In the genomic region with DNA sequence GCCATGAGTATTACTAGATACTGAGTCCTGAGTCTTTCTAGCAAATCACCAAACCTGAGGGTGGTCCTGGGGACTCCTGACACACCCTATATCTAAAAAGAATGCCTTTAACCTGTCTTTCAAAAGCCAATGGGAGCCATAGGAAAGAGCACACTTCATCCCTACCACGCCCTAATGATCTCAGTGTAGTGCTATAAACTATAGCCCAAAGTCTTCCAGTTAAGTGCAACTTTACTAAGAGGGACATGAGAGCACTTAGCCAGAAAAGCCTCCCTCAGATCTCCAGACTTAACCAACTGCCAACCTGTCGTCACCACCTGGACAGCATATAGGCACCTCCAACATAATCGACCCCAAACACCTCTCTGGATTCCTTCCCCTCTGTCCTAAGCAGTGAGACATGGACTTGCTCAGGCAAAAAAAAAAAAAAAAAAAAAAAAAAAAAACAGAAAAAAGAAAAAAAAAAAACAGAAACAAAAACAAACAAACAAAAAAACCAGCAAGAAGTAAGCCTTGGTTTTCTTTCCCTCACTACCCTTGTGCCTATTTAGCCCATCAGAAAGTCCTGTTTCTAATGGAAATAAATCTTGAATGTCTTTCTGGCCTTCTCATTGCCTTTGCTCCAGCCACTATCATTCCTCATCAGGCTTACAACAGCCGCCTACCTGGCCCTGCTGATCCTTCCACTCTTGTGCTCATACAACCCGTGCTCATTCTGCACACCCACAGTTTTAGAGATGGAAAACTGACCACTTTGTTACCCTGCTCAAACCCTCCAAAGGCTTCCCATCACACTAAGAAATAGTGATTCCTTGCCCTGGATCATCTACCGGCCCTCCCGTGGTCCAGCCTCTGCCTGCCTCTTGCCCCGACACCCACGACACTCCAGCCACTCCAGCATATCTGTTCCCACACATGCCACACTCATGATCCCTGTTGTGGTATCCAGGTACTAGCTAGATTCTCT, we compare ENCODE assay signal across 20 cellular contexts. TPM values are rescaled to one million over a fixed set of nuclear protein-coding genes. Genes with fewer than 3 reads are reported as not detected.
A peak's percentile ranks its signal among the peaks of the same experiment; 100 is the strongest.
DNase-seq lines count a peak whose midpoint lies in the region; ATAC-seq, FAIRE-seq and TF ChIP-seq lines count a peak whose summit lies in the region.
"Had no signal": no experiment of that assay in that cellular context is flagged by ENCODE, and none has a peak within 500 bp of the region (broad histone marks: within the 10 kb centered on the region; RNA-seq: fewer than 3 reads in every experiment).

No MANE protein-coding gene starts in this region.

- H2BK5ac ChIP-seq in mesendoderm (ENCODE audit: low read length), result no peak overlapping the region

- no peak overlapping the region for H3K4ac ChIP-seq in mesendoderm (ENCODE audit: low read depth, low read length)

- no peaks in the 10 kb centered on the region for H3K9me3 Mint-ChIP-seq in stimulated activated naive CD8-positive, alpha-beta T cell treated with anti-CD3 and anti-CD28 coated beads, Interleukin-15, Interleukin-2, amounts not matched to agents 100 ng/mL and 50 ng/mL, for 24 hours
- H3K9me3 Mint-ChIP-seq in nephron progenitor cell, result no peaks in the 10 kb centered on the region
- H3K9me3 Mint-ChIP-seq: activated naive CD4-positive, alpha-beta T cell treated with anti-CD3 and anti-CD28 coated beads, Interleukin-2, amount 50 U/mL, for 24 hours had no signal

- 87% methylated on average over 9 of the region's 9 CpGs for WGBS in GM12878 (ENCODE audit: insufficient coverage, insufficient replicate concordance, low lambda C conversion rate, missing lambda C conversion rate)
- no CpG with 5 or more reads among the region's 9 CpGs for WGBS in mesendoderm (ENCODE audit: extremely low coverage, insufficient coverage, low lambda C conversion rate)

- no peaks in the 10 kb centered on the region for H3K27me3 Mint-ChIP-seq in stimulated activated naive CD8-positive, alpha-beta T cell treated with anti-CD3 and anti-CD28 coated beads, Interleukin-15, Interleukin-2, amounts not matched to agents 100 ng/mL and 50 ng/mL, for 24 hours
- no peaks in the 10 kb centered on the region for H3K27me3 Mint-ChIP-seq in nephron progenitor cell (ENCODE audit: low read depth, poor library complexity)
- H3K27me3 Mint-ChIP-seq: activated naive CD4-positive, alpha-beta T cell treated with anti-CD3 and anti-CD28 coated beads, Interleukin-2, amount 50 U/mL, for 24 hours had no signal

- in situ Hi-C loops in GM12878 (cut with MboI), result no loop called here

- H3K56ac ChIP-seq in mesendoderm (ENCODE audit: low read length), result no peak overlapping the region

- TF ChIP-seq POLR2A in GM12878 (IDR thresholded peaks at IDR 0.05; ENCODE audit: low read depth, low read length), result no peak

- no peak for TF ChIP-seq EP300 in GM12878 (IDR thresholded peaks at IDR 0.05; ENCODE audit: borderline replicate concordance in 1 of 2, control insufficient read depth in 1 of 2, low read depth in 2 of 2, low read length in 2 of 2)

- H3K4me1 ChIP-seq in GM12878 (ENCODE audit: control insufficient read depth, insufficient read depth, low read length), result peaks cover 12% of the 10 kb centered on the region
- H3K4me1 ChIP-seq in mucosa of descending colon (ENCODE audit: low read depth), result peaks cover 46% of the 10 kb centered on the region
- H3K4me1 ChIP-seq in mesendoderm (ENCODE audit: control insufficient read depth, low read depth, low read length), result peaks cover 3% of the 10 kb centered on the region

- no peaks in the 10 kb centered on the region for H3K27me3 ChIP-seq in GM12878 (replicated peaks in 1 of 2; ENCODE audit: control insufficient read depth in 2 of 2, insufficient read depth in 2 of 2, low read length in 1 of 2)
- H3K27me3 ChIP-seq in mesendoderm (ENCODE audit: insufficient read depth, low read length, poor library complexity), result no peaks in the 10 kb centered on the region
- H3K27me3 ChIP-seq: brain microvascular endothelial cell, heart right ventricle, stomach had no signal

- H3K4me1 Mint-ChIP-seq in stimulated activated naive CD8-positive, alpha-beta T cell treated with anti-CD3 and anti-CD28 coated beads, Interleukin-15, Interleukin-2, amounts not matched to agents 100 ng/mL and 50 ng/mL, for 24 hours (ENCODE audit: low read depth), result peaks cover 89% of the 10 kb centered on the region
- peaks cover 45% of the 10 kb centered on the region for H3K4me1 Mint-ChIP-seq in nephron progenitor cell

- H3K4me2 ChIP-seq in GM12878 (ENCODE audit: control insufficient read depth, insufficient read depth) (no peak overlapping the region), mesendoderm (ENCODE audit: low read length) (no peak overlapping the region)

- no peak for DNase-seq in stimulated activated naive CD8-positive, alpha-beta T cell treated with anti-CD3 and anti-CD28 coated beads, Interleukin-15, Interleukin-2, amounts not matched to agents 100 U/mL and 50 U/mL, for 24 hours
- DNase-seq in GM12878 (ENCODE audit: low read depth, low spot score) (no peak), mucosa of descending colon (no peak), nephron progenitor cell (no peak), mesendoderm (no peak)
- no peak for DNase-seq in stimulated activated CD4-positive, alpha-beta T cell treated with anti-CD3 and anti-CD28 coated beads, Interleukin-2, amount 100 ng/mL, for 48 hours
- DNase-seq: activated CD4-positive, CD25-positive, alpha-beta regulatory T cell treated with anti-CD3 and anti-CD28 coated beads, Interleukin-2, amount 50 U/mL, for 72 hours; brain microvascular endothelial cell; COR-L47; heart right ventricle; mesenchymal stem cell; MM.1S; NCI-H1694; NCI-H526; SHP77; stimulated activated CD4-positive, alpha-beta T cell treated with anti-CD3 and anti-CD28 coated beads, Interleukin-12 subunit alpha, Interleukin-12 subunit beta, amount 100 ng/mL, for 4 hours; stomach had no signal

- H3K27ac Mint-ChIP-seq in stimulated activated naive CD8-positive, alpha-beta T cell treated with anti-CD3 and anti-CD28 coated beads, Interleukin-15, Interleukin-2, amounts not matched to agents 100 ng/mL and 50 ng/mL, for 24 hours, result peak overlapping the region; percentile 54
- H3K27ac Mint-ChIP-seq in nephron progenitor cell, result no peak overlapping the region
- H3K27ac Mint-ChIP-seq: activated naive CD4-positive, alpha-beta T cell treated with anti-CD3 and anti-CD28 coated beads, Interleukin-2, amount 50 U/mL, for 24 hours had no signal

- no peak overlapping the region for H4K8ac ChIP-seq in mesendoderm (ENCODE audit: low read depth, low read length)

- H3K36me3 ChIP-seq in GM12878 (ENCODE audit: control insufficient read depth in 2 of 2, insufficient read depth in 2 of 2, low read length in 1 of 2), result 0 out of 4 replicates have a peak, but pooled peaks cover 0 to 4% of the 10 kb centered on the region in 2 experiments
- no peaks in the 10 kb centered on the region for H3K36me3 ChIP-seq in mucosa of descending colon (ENCODE audit: low read depth)
- no peaks in the 10 kb centered on the region for H3K36me3 ChIP-seq in mesendoderm (ENCODE audit: control insufficient read depth, insufficient read depth, low read length)
- H3K36me3 ChIP-seq: brain microvascular endothelial cell, heart right ventricle, stomach had no signal

- no peak overlapping the region for H3K18ac ChIP-seq in mesendoderm (ENCODE audit: low read length)

- peaks cover 48% of the 10 kb centered on the region for H3K79me2 ChIP-seq in GM12878 (ENCODE audit: control insufficient read depth, insufficient read depth, low read length)
- H3K79me2 ChIP-seq in mesendoderm (ENCODE audit: control insufficient read depth, insufficient read depth, low read length), result peaks cover 44% of the 10 kb centered on the region

- H2AFZ ChIP-seq in GM12878 (ENCODE audit: control insufficient read depth, low read depth, low read length), result no peak overlapping the region

- POLR2A ChIA-PET in GM12878 (lab: Charles Lee), result no interaction called here

- ATAC-seq in stimulated activated naive CD8-positive, alpha-beta T cell treated with anti-CD3 and anti-CD28 coated beads, Interleukin-15, Interleukin-2, amounts not matched to agents 100 U/mL and 50 U/mL, for 24 hours, result no peak
- ATAC-seq in GM12878, result no peak
- peak; percentile 60 for ATAC-seq in mucosa of descending colon
- ATAC-seq in GM18502 (IDR thresholded peaks at IDR 0.05; ENCODE audit: poor library complexity, unreplicated experiment), result no peak
- ATAC-seq: heart right ventricle had no signal

- no peak overlapping the region for H4K5ac ChIP-seq in mesendoderm (ENCODE audit: low read length)

- intact Hi-C loops in GM12878 (cut with micrococcal nuclease; ENCODE audit: unreplicated experiment), result no loop called here
- intact Hi-C loops in mucosa of descending colon (cut with DNase I, micrococcal nuclease), result no loop called here

- H2AK5ac ChIP-seq in mesendoderm (ENCODE audit: low read length), result no peak overlapping the region

- H2BK120ac ChIP-seq in mesendoderm (ENCODE audit: low read depth, low read length), result no peak overlapping the region

- H2BK15ac ChIP-seq in mesendoderm (replicated peaks; ENCODE audit: low read depth), result no peak overlapping the region

- RAD21 ChIA-PET in GM12878 (lab: Charles Lee; ENCODE audit: unreplicated experiment), result interaction anchor here (0.9 to 7.0 kb wide), 2 partner anchors 37 to 163 kb away, joined by 4 to 140 read pairs; a partner anchor contains a TSS

- BruUV-seq in GM12878 (replicated peaks; lab: Mats Ljungman, UMichigan), result no TSS peak

- no peak overlapping the region for H3K9ac ChIP-seq in GM12878 (ENCODE audit: control insufficient read depth, insufficient read depth, low read length)
- H3K9ac ChIP-seq in mesendoderm (ENCODE audit: low read length), result no peak overlapping the region

- no peak overlapping the region for H3K23ac ChIP-seq in mesendoderm (ENCODE audit: low read length)

- no peak overlapping the region for H3K4me3 Mint-ChIP-seq in stimulated activated naive CD8-positive, alpha-beta T cell treated with anti-CD3 and anti-CD28 coated beads, Interleukin-15, Interleukin-2, amounts not matched to agents 100 ng/mL and 50 ng/mL, for 24 hours
- H3K4me3 Mint-ChIP-seq in nephron progenitor cell, result no peak overlapping the region
- H3K4me3 Mint-ChIP-seq: activated naive CD4-positive, alpha-beta T cell treated with anti-CD3 and anti-CD28 coated beads, Interleukin-2, amount 50 U/mL, for 24 hours had no signal

- peaks cover 24% of the 10 kb centered on the region for H3K79me1 ChIP-seq in mesendoderm (ENCODE audit: low read length)

- no peaks in the 10 kb centered on the region for H3K9me3 ChIP-seq in GM12878 (replicated peaks; ENCODE audit: control insufficient read depth, insufficient read depth, low read length)
- H3K9me3 ChIP-seq in mucosa of descending colon, result no peaks in the 10 kb centered on the region
- H3K9me3 ChIP-seq: heart right ventricle, stomach had no signal

- no peak for TF ChIP-seq CTCF in GM12878 (IDR thresholded peaks at IDR 0.05 in 2 of 3, conservative IDR thresholded peaks at IDR 0.05 in 1 of 3; ENCODE audit: control insufficient read depth in 2 of 3, extremely low read depth in 1 of 3, insufficient read depth in 1 of 3, low read depth in 3 of 3, low read length in 3 of 3)
- no peak for TF ChIP-seq CTCF in mucosa of descending colon (IDR thresholded peaks at IDR 0.05)
- TF ChIP-seq CTCF in nephron progenitor cell (IDR thresholded peaks at IDR 0.05), result no peak

- H4K20me1 ChIP-seq in GM12878 (ENCODE audit: control insufficient read depth, insufficient read depth), result no peaks in the 10 kb centered on the region; the same call in 1 of the 2 replicates

- H3K36me3 Mint-ChIP-seq in stimulated activated naive CD8-positive, alpha-beta T cell treated with anti-CD3 and anti-CD28 coated beads, Interleukin-15, Interleukin-2, amounts not matched to agents 100 ng/mL and 50 ng/mL, for 24 hours (ENCODE audit: low read depth), result peaks cover 22% of the 10 kb centered on the region
- no peaks in the 10 kb centered on the region for H3K36me3 Mint-ChIP-seq in nephron progenitor cell (ENCODE audit: low read depth)
- H3K36me3 Mint-ChIP-seq: activated naive CD4-positive, alpha-beta T cell treated with anti-CD3 and anti-CD28 coated beads, Interleukin-2, amount 50 U/mL, for 24 hours had no signal

- H3K27ac ChIP-seq in GM12878 (ENCODE audit: control insufficient read depth, insufficient read depth) (no peak overlapping the region), mesendoderm (ENCODE audit: low read depth, low read length) (no peak overlapping the region)
- H3K27ac ChIP-seq: brain microvascular endothelial cell, heart right ventricle had no signal

- CTCF ChIA-PET in GM12878 (lab: Yijun Ruan, JAX), result interaction anchor here (1.3 to 6.8 kb wide), 3 partner anchors 34 to 38 kb away, joined by 5 to 181 read pairs (median 14); a partner anchor contains a TSS

- H3K4me3 ChIP-seq in GM12878, result no peak overlapping the region
- H3K4me3 ChIP-seq in mucosa of descending colon, result no peak overlapping the region
- no peak overlapping the region for H3K4me3 ChIP-seq in mesendoderm (ENCODE audit: low read length)
- H3K4me3 ChIP-seq: heart right ventricle, stomach had no signal

- TF ChIP-seq RAD21 in GM12878 (IDR thresholded peaks at IDR 0.05; ENCODE audit: insufficient read depth, low read depth, low read length), result no peak

- SMC1A ChIA-PET in GM12878 (lab: Charles Lee; ENCODE audit: uncharacterized antibody, unreplicated experiment), result interaction anchor here (1.4 to 6.7 kb wide), 2 partner anchors 35 to 162 kb away, joined by 4 to 143 read pairs; a partner anchor contains a TSS

- FAIRE-seq in GM12878 (lab: Jason Lieb, UNC), result no peak

RNA-seq across cellular contexts. Expression of a gene that starts 37.1 kb away (rescaled TPM):
- 43.8 and 44.1 TPM in 2 replicates for total RNA-seq in GM12878 (2013; cell fraction: nucleolus; rRNA removed)
- total RNA-seq in GM12878 (2014; rRNA removed) (22.0 and 26.2 TPM in 2 replicates), GM12878 (2014; rRNA removed; fragmentation: Illumina TruSeq; extraction: Trizol) (22.7 and 25.2 TPM in 2 replicates), GM12878 (2021) (45.0 and 46.2 TPM in 2 replicates), mucosa of descending colon (10 to 100 TPM; 54.5 to 73.1 (median 62.7) TPM)
- polyA plus RNA-seq in GM12878 (2011; ENCODE audit: low read depth), result 11.0 TPM
- polyA plus RNA-seq in GM12878 (2011; rRNA removed) (34.8 and 37.0 TPM in 2 replicates), GM12878 (2014; fragmentation: Illumina TruSeq; extraction: Trizol) (34.8 and 40.7 TPM in 2 replicates), GM12878 (2014; fragmentation: Nextera tagmentation; extraction: Ambion mirVana) (10 to 100 TPM; 11.8 to 12.3 TPM), GM12878 (2014; rRNA removed) (19.5 and 23.7 TPM in 2 replicates), GM12878 (2016; fragmentation: Nextera tagmentation; extraction: Ambion mirVana) (10 to 100 TPM; 29.7 to 30.5 TPM)
- polyA plus RNA-seq in GM12878 (2011; cell fraction: cytosol; rRNA removed), result 22.1 and 22.8 TPM in 2 replicates
- polyA plus RNA-seq in GM12878 (2011; cell fraction: nucleus; rRNA removed), result 19.7 and 20.8 TPM in 2 replicates
- 15.4 and 15.7 TPM in 2 replicates for polyA plus RNA-seq in GM12878 (2012)
- polyA minus RNA-seq in GM12878 (2011; rRNA and poly(A)+ RNA removed), result 52.4 and 62.0 TPM in 2 replicates
- polyA minus RNA-seq in GM12878 (2011; cell fraction: cytosol; rRNA and poly(A)+ RNA removed), result 22.6 and 30.9 TPM in 2 replicates
- 18.3 and 26.8 TPM in 2 replicates for polyA minus RNA-seq in GM12878 (2011; cell fraction: nucleus; rRNA and poly(A)+ RNA removed)
- 35.7 TPM for polyA plus RNA-seq in mesendoderm (2013, experiment 1 of 2)
- polyA plus RNA-seq in mesendoderm (2013, experiment 2 of 2), result 35.7 TPM
